In the genomic region with DNA sequence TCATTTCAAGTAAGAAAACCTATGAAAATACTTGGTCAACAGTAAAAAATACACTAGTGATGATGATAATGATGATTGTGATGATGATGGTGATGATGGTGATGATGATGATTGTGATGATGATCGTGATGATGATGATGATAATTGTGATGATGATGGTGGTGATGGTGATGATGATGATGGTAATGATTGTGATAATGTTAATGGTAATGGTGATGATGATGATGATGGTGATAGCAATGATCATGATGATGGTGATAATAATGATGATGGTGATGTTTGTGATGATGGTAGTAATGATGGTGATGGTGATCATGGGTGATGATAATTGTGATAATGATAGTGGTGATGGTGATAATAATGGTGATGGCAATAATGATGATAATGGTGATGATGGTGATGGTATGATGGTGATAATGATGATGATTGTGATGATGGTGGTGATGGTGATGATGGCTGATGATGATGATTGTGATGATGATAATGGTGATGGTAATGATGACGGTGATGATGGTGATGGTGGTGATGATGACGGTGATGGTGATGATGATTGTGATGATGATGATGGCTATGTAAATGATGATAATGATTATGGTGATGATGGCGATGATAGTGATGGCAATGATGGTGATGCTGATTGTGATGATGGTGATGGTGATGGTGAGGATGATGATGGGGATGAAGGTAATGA, we compare ENCODE assay signal across 21 cellular contexts.
DNase-seq lines count a peak whose midpoint lies in the region; ATAC-seq, FAIRE-seq and TF ChIP-seq lines count a peak whose summit lies in the region.
"Had no signal": no experiment of that assay in that cellular context is flagged by ENCODE, and none has a peak within 500 bp of the region (broad histone marks: within the 10 kb centered on the region; RNA-seq: fewer than 3 reads in every experiment).

No MANE protein-coding gene starts in this region.

- TF ChIP-seq RAD21 in A549 (conservative IDR thresholded peaks at IDR 0.05 in 1 of 2, IDR thresholded peaks at IDR 0.05 in 1 of 2) = no peak
- no peak for TF ChIP-seq RAD21 in SK-N-SH (IDR thresholded peaks at IDR 0.05; ENCODE audit: low read length)

- H3K79me2 ChIP-seq in SK-N-SH (ENCODE audit: insufficient read depth) = no peaks in the 10 kb centered on the region

- H3K4me3 ChIP-seq in A549 (no peak overlapping the region), SK-N-SH (ENCODE audit: low read depth in 2 of 2, low read length in 1 of 2) (no peak overlapping the region)
- H3K4me3 ChIP-seq: BLaER1, GM23338 had no signal

- no peak overlapping the region for H3K9ac ChIP-seq in SK-N-SH
- H3K9ac ChIP-seq: BLaER1 had no signal

- TF ChIP-seq CTCF in A549 (IDR thresholded peaks at IDR 0.05) (no peak), SK-N-SH (IDR thresholded peaks at IDR 0.05) (no peak)

- no peak for TF ChIP-seq POLR2A in A549 (IDR thresholded peaks at IDR 0.05; ENCODE audit: low read length)
- TF ChIP-seq POLR2A in GM12891 (IDR thresholded peaks at IDR 0.05; ENCODE audit: low read depth, low read length) = no peak

- DNase-seq in A549 (ENCODE audit: low read depth in 1 of 2, low spot score in 1 of 2) (no peak), GM12891 (ENCODE audit: insufficient read length, low spot score) (no peak), HTR-8/SVneo (ENCODE audit: insufficient read length, low spot score) (no peak), SK-N-SH (no peak)
- DNase-seq in activated effector memory CD4-positive, alpha-beta T cell treated with anti-CD3 and anti-CD28 coated beads, Interleukin-2, amount 50 U/mL, for 16 hours = no peak
- DNase-seq: 8988T; Caco-2; CD4-positive, CD25-positive, alpha-beta regulatory T cell; CD8-positive, alpha-beta T cell; DMS 273 treated with DMSO at 0.1 percent for 48 hours; DMS79; EL; GDM1; H7; HCEC 1CT had no signal

- H3K4me2 ChIP-seq in A549 (no peak overlapping the region), SK-N-SH (no peak overlapping the region)
- H3K4me2 ChIP-seq: BLaER1, GM23338 had no signal

- no peaks in the 10 kb centered on the region for H3K27me3 ChIP-seq in SK-N-SH (ENCODE audit: insufficient read depth)
- H3K27me3 ChIP-seq: BLaER1 had no signal

- POLR2A ChIA-PET in A549 (lab: Yijun Ruan, JAX) (no interaction called here), SK-N-SH (lab: Yijun Ruan, JAX) (no interaction called here)

- no peaks in the 10 kb centered on the region for H3K36me3 ChIP-seq in SK-N-SH (replicated peaks in 1 of 2; ENCODE audit: control insufficient read depth in 1 of 2, insufficient read depth in 2 of 2, low read length in 1 of 2)
- H3K36me3 ChIP-seq: BLaER1 had no signal

- H3K4me1 ChIP-seq in A549 = no peaks in the 10 kb centered on the region
- no peaks in the 10 kb centered on the region for H3K4me1 ChIP-seq in SK-N-SH (ENCODE audit: control insufficient read depth in 1 of 2, insufficient read depth in 2 of 2, low read depth in 1 of 2, low read length in 1 of 2)
- H3K4me1 ChIP-seq: BLaER1, Caco-2 had no signal

- TF ChIP-seq EP300 in A549 (IDR thresholded peaks at IDR 0.05) (no peak), SK-N-SH (IDR thresholded peaks at IDR 0.05; ENCODE audit: borderline replicate concordance in 1 of 2, low read depth in 1 of 2, low read length in 1 of 2) (no peak)

- no peak overlapping the region for H3K27ac ChIP-seq in A549
- H3K27ac ChIP-seq in SK-N-SH (ENCODE audit: low read depth in 2 of 2, low read length in 1 of 2) = no peak overlapping the region
- H3K27ac ChIP-seq: BLaER1, C4-2B had no signal

- H3K9me2 ChIP-seq in SK-N-SH = no peaks in the 10 kb centered on the region

- H2AFZ ChIP-seq in SK-N-SH (ENCODE audit: low read depth) = no peak overlapping the region
- H2AFZ ChIP-seq: GM23338 had no signal

- 16% methylated on average over 4 of the region's 4 CpGs for WGBS in A549 (ENCODE audit: missing lambda C conversion rate)
- WGBS in SK-N-SH (ENCODE audit: low lambda C conversion rate) = 31% methylated on average over 4 of the region's 4 CpGs

- FAIRE-seq in A549 (lab: Jason Lieb, UNC) (peak; percentile 92), GM12891 (lab: Jason Lieb, UNC) (peak; percentile 82), HTR-8/SVneo (lab: Jason Lieb, UNC) (peak; percentile 96), colon (lab: Jason Lieb, UNC) (peak; percentile 65)

- H4K20me1 ChIP-seq in SK-N-SH (ENCODE audit: insufficient read depth) = no peaks in the 10 kb centered on the region
- H4K20me1 ChIP-seq: BLaER1 had no signal

- no peak for ATAC-seq in A549
- no peak for ATAC-seq in HG02938 (IDR thresholded peaks at IDR 0.05; ENCODE audit: unreplicated experiment)
- ATAC-seq in HG03442 (IDR thresholded peaks at IDR 0.05; ENCODE audit: unreplicated experiment) = no peak
- ATAC-seq: CD8-positive, alpha-beta T cell; GM23338 had no signal

- no peaks in the 10 kb centered on the region for H3F3A ChIP-seq in SK-N-SH (replicated peaks; ENCODE audit: insufficient read depth)

- H3K9me3 ChIP-seq in A549 (no peaks in the 10 kb centered on the region), SK-N-SH (no peaks in the 10 kb centered on the region)
- H3K9me3 ChIP-seq: BLaER1, Caco-2 had no signal

- CTCF ChIA-PET in A549 (lab: Yijun Ruan, JAX) = no interaction called here
- CTCF ChIA-PET in SK-N-SH (lab: Yijun Ruan, JAX) = no interaction called here

TF ChIP-seq in A549, 52 proteins besides CTCF, POLR2A, EP300 and RAD21:
- no peak for TF ChIP-seq FOSL2 (IDR thresholded peaks at IDR 0.05)
- TF ChIP-seq FOSL2 (CRISPR knock-in tag; IDR thresholded peaks at IDR 0.05) = no peak
- no peak for TF ChIP-seq JUN (IDR thresholded peaks at IDR 0.05)
- TF ChIP-seq MAFK (IDR thresholded peaks at IDR 0.05; ENCODE audit: partially characterized antibody) = no peak
- TF ChIP-seq JUNB (IDR thresholded peaks at IDR 0.05) = no peak
- TF ChIP-seq, protein P1, sequence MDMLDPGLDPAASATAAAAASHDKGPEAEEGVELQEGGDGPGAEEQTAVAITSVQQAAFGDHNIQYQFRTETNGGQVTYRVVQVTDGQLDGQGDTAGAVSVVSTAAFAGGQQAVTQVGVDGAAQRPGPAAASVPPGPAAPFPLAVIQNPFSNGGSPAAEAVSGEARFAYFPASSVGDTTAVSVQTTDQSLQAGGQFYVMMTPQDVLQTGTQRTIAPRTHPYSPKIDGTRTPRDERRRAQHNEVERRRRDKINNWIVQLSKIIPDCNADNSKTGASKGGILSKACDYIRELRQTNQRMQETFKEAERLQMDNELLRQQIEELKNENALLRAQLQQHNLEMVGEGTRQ (IDR thresholded peaks at IDR 0.05) = no peak
- TF ChIP-seq EHF (CRISPR knock-in tag; IDR thresholded peaks at IDR 0.05) = no peak
- TF ChIP-seq RNF2 (IDR thresholded peaks at IDR 0.05; ENCODE audit: borderline replicate concordance, low read depth) = no peak
- TF ChIP-seq KDM1A (IDR thresholded peaks at IDR 0.05; ENCODE audit: low read depth) = no peak
- TF ChIP-seq SREBF2 (IDR thresholded peaks at IDR 0.05) = no peak
- TF ChIP-seq MYC (IDR thresholded peaks at IDR 0.05; ENCODE audit: borderline replicate concordance, low read length) = no peak

TF ChIP-seq in GM12891, 5 proteins besides CTCF, POLR2A, EP300 and RAD21:
- TF ChIP-seq POU2F2 (IDR thresholded peaks at IDR 0.05; ENCODE audit: low read depth, low read length) = no peak
- no peak for TF ChIP-seq POLR2AphosphoS5 (IDR thresholded peaks at IDR 0.05; ENCODE audit: low read depth, low read length)
- TF ChIP-seq TAF1 (IDR thresholded peaks at IDR 0.05; ENCODE audit: low read depth, low read length) = no peak
- no peak for TF ChIP-seq PAX5 (IDR thresholded peaks at IDR 0.05; ENCODE audit: insufficient read depth, low read length, severe bottlenecking)
- no peak for TF ChIP-seq SPI1 (IDR thresholded peaks at IDR 0.05; ENCODE audit: low read depth, low read length)

TF ChIP-seq in SK-N-SH, 30 proteins besides CTCF, POLR2A, EP300 and RAD21:
- TF ChIP-seq TAF1 (IDR thresholded peaks at IDR 0.05; ENCODE audit: borderline replicate concordance, low read depth, low read length) = no peak
- TF ChIP-seq RXRA (IDR thresholded peaks at IDR 0.05; ENCODE audit: borderline replicate concordance, low read depth) = no peak
- no peak for TF ChIP-seq GATA2 (CRISPR knock-in tag; IDR thresholded peaks at IDR 0.05)
- no peak for TF ChIP-seq REST (IDR thresholded peaks at IDR 0.05; ENCODE audit: low read depth, low read length)
- TF ChIP-seq, protein P2, sequence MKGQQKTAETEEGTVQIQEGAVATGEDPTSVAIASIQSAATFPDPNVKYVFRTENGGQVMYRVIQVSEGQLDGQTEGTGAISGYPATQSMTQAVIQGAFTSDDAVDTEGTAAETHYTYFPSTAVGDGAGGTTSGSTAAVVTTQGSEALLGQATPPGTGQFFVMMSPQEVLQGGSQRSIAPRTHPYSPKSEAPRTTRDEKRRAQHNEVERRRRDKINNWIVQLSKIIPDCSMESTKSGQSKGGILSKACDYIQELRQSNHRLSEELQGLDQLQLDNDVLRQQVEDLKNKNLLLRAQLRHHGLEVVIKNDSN (IDR thresholded peaks at IDR 0.05; ENCODE audit: borderline replicate concordance, low read depth) = no peak
TF ChIP-seq in SK-N-SH: peak in this region for 0.
